8 cellular contexts compared by ENCODE assay signal in the genomic region with DNA sequence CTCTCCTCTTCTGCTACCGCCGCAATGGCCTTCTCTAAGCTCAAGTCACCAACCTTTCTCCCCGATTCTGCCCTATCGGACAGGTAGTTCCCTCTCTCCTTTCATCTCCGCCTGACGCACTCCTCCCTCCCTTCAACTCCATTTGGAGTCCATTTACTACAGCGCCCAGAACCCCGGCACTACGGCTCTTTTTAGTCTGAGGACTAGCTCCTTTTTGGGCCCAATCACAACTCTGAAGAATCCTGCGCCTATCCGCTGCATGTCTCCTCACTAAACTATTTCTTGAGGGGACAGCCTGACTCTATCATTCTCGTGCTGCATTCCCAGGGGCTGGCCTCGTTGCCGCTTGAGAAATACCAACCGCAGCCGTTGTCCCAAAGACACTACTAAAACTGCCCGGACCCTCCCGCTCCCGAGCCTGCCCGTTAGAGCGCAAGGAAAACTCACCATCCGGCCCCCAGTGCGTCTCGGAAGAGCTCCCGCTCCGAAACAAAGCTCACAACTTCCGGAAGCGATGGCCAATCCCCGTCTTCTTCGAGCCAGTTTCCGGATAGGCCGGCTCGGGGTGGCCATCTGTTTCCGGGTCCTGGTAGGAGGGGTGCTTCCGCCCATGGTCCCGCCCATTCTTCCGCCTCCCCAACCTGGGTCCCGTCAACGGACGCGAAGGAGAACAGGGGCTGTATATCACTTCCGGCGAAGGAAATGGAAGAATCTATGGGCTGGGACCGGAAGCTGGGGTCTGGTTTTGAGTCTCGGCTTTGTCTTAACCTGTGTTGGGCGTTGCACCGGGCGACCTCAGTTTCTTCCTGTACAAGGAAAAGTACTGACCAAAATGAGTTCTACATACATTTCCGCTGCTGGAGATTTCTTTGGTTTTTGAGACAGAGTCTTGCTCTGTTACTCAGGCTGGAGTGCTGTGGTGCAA. TPM values are rescaled to one million over a fixed set of nuclear protein-coding genes. Genes with fewer than 3 reads are reported as not detected.
A peak's percentile ranks its signal among the peaks of the same experiment; 100 is the strongest.
DNase-seq lines count a peak whose midpoint lies in the region; ATAC-seq and TF ChIP-seq lines count a peak whose summit lies in the region.

A gene (minus strand): TSS at position 491 of the 925 bp plus-strand sequence. CDS start 2,776 bp downstream, outside the sequence.

- peak; percentile 97 for ATAC-seq in GM21515 (IDR thresholded peaks at IDR 0.05; ENCODE audit: unreplicated experiment)

- H3K4me3 ChIP-seq in OCI-LY3 (ENCODE audit: low read length) (peak within 1 kb of the TSS; percentile 99), mononuclear cell (ENCODE audit: low read length) (peak within 1 kb of the TSS; percentile 96)

- H3K4me1 ChIP-seq in OCI-LY3 (ENCODE audit: low read length), result peaks cover 12% of the 10 kb centered on the region
- peaks cover 13% of the 10 kb centered on the region for H3K4me1 ChIP-seq in mononuclear cell (ENCODE audit: insufficient read depth, low read length)

- H4K20me1 ChIP-seq in OCI-LY3 (ENCODE audit: insufficient read depth, low read length), result no peaks in the 10 kb centered on the region

- no peaks in the 10 kb centered on the region for H3K27me3 ChIP-seq in OCI-LY3 (ENCODE audit: low read depth, low read length)
- H3K27me3 ChIP-seq in mononuclear cell (ENCODE audit: insufficient read depth, low read length), result no peaks in the 10 kb centered on the region

- peak within 1 kb of the TSS; percentile 93 for H2AFZ ChIP-seq in OCI-LY3 (ENCODE audit: low read depth, low read length)

- H3K36me3 ChIP-seq in OCI-LY3 (replicated peaks; ENCODE audit: low read depth, low read length), result peaks cover 17% of the 10 kb centered on the region

- H3K4me2 ChIP-seq in OCI-LY3 (ENCODE audit: low read length), result peak within 1 kb of the TSS; percentile 98

- peak within 1 kb of the TSS; percentile 90 for H3K9ac ChIP-seq in OCI-LY3 (ENCODE audit: low read length)

- peak within 1 kb of the TSS; percentile 63 for H3K27ac ChIP-seq in OCI-LY3 (ENCODE audit: low read length)

- H3K9me3 ChIP-seq in OCI-LY3 (ENCODE audit: insufficient read depth, low read length) (no peaks in the 10 kb centered on the region), mononuclear cell (ENCODE audit: low read depth, low read length) (no peaks in the 10 kb centered on the region)

- peak; percentile 97 for DNase-seq in D341Med (ENCODE audit: low spot score)
- peak; percentile 97 for DNase-seq in HuH-7 (ENCODE audit: low spot score)
- DNase-seq in activated CD8-positive, alpha-beta memory T cell treated with anti-CD3 and anti-CD28 coated beads, Interleukin-2, amount 50 U/mL, for 48 hours, result peak; percentile 96
- peak; percentile 99 for DNase-seq in epidermal melanocyte (ENCODE audit: insufficient read length, low spot score)
- peak; percentile 87 to 89 for DNase-seq in stimulated activated CD8-positive, alpha-beta memory T cell treated with anti-CD3 and anti-CD28 coated beads, Interleukin-4, amount 100 ng/mL, for 1 hour (ENCODE audit: low read depth in 2 of 2, low spot score in 1 of 2)

- TF ChIP-seq CTCF in OCI-LY3 (IDR thresholded peaks at IDR 0.05; ENCODE audit: low read depth, low read length), result no peak

- peaks cover 23% of the 10 kb centered on the region for H3K79me2 ChIP-seq in OCI-LY3 (ENCODE audit: low read length)

RNA-seq across cellular contexts. Expression of the gene that starts here (rescaled TPM):
- 21.4 TPM for total RNA-seq in mononuclear cell

Comparison
In these comparisons a context has a peak if more than half of its experiments do, and no peak if none do; other contexts are left out.
1. Peak in every context shown above with its lines: DNase-seq, ATAC-seq, H3K4me3 ChIP-seq and H3K27ac ChIP-seq.